Comparison of ENCODE assay signal across 1 cellular context in genomic region chr3:44437800-44438199, GRCh38.
A peak's percentile ranks its signal among the peaks of the same experiment; 100 is the strongest.
TF ChIP-seq lines count a peak whose summit lies in the region.

No MANE protein-coding gene starts in this region.

TF ChIP-seq in K562, 482 proteins besides CTCF, POLR2A, EP300 and RAD21 (continued from another document and continues in another):
- TF ChIP-seq MLX (CRISPR knock-in tag; conservative IDR thresholded peaks at IDR 0.05) (no peak), ZNF253 (CRISPR knock-in tag; conservative IDR thresholded peaks at IDR 0.05) (no peak), ZKSCAN8 (CRISPR knock-in tag; IDR thresholded peaks at IDR 0.05) (peak; percentile 62; the same call in 1 of the 2 replicates), ZFP1 (CRISPR knock-in tag; IDR thresholded peaks at IDR 0.05) (peak; percentile 76), ZNF140 (CRISPR knock-in tag; IDR thresholded peaks at IDR 0.05) (no peak), FOXA1 (IDR thresholded peaks at IDR 0.05; ENCODE audit: borderline replicate concordance) (no peak), CHD4 (IDR thresholded peaks at IDR 0.05; ENCODE audit: insufficient read depth, insufficient replicate concordance, low read depth, low read length, poor library complexity, severe bottlenecking) (no peak), ZNF644 (tag; IDR thresholded peaks at IDR 0.05; ENCODE audit: low read depth) (peak; percentile 88; the same call in 1 of the 2 replicates), E2F8 (IDR thresholded peaks at IDR 0.05; ENCODE audit: low read depth, partially characterized antibody) (no peak), CHD7 (IDR thresholded peaks at IDR 0.05; ENCODE audit: low read depth, low read length) (no peak), AFF1 (IDR thresholded peaks at IDR 0.05; ENCODE audit: low read depth in 1 of 2, partially characterized antibody in 2 of 2) (no peak), CEBPG (CRISPR knock-in tag; IDR thresholded peaks at IDR 0.05) (no peak), CEBPG (tag; conservative IDR thresholded peaks at IDR 0.05 in 1 of 2, IDR thresholded peaks at IDR 0.05 in 1 of 2) (no peak), RBM14 (IDR thresholded peaks at IDR 0.05; ENCODE audit: borderline replicate concordance, insufficient read depth, low read depth, low read length) (no peak), ZNF277 (CRISPR knock-in tag; IDR thresholded peaks at IDR 0.05; ENCODE audit: borderline replicate concordance) (no peak), ZBTB34 (CRISPR knock-in tag; IDR thresholded peaks at IDR 0.05) (peak; percentile 73; the same call in 1 of the 2 replicates), CBX3 (IDR thresholded peaks at IDR 0.05; ENCODE audit: borderline replicate concordance in 1 of 2, low read length in 2 of 2) (no peak), MNT (conservative IDR thresholded peaks at IDR 0.05) (no peak), MED1 (CRISPR knock-in tag; IDR thresholded peaks at IDR 0.05; ENCODE audit: borderline replicate concordance) (no peak), ZNF133 (CRISPR knock-in tag; IDR thresholded peaks at IDR 0.05) (no peak), ZNF347 (CRISPR knock-in tag; IDR thresholded peaks at IDR 0.05; ENCODE audit: low read depth) (peak; percentile 88), ZBTB26 (CRISPR knock-in tag; IDR thresholded peaks at IDR 0.05) (peak; percentile 50; the same call in 1 of the 2 replicates), ZNF24 (IDR thresholded peaks at IDR 0.05) (no peak), RBM34 (IDR thresholded peaks at IDR 0.05; ENCODE audit: borderline replicate concordance, insufficient read depth, low read length) (no peak), POLR2H (tag; IDR thresholded peaks at IDR 0.05; ENCODE audit: low read depth) (no peak), MEIS2 (IDR thresholded peaks at IDR 0.05; ENCODE audit: partially characterized antibody) (no peak), L3MBTL2 (IDR thresholded peaks at IDR 0.05) (no peak), E2F5 (CRISPR knock-in tag; IDR thresholded peaks at IDR 0.05) (no peak), ZNF561 (CRISPR knock-in tag; conservative IDR thresholded peaks at IDR 0.05) (no peak)
